ENCODE assay signal across 14 cellular contexts in the genomic region with DNA sequence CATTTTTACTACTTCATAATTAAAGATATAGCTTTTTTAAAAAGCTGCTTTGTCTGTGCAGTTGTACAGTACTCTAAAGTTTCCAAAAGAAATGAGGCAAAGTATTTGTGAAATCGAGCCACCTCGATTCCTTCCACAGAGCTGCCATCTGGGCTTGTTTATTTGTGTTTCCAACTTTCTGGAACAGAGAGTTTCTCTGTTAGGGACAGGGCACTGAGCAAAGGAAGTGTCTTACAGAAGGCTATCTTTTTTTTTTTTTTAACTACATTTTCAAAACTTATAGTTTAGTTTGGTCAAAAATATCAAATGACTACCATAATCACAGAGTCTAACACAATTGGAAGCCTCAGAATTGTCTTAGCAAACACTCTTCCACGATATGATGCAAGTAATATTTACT. TPM values are rescaled to one million over a fixed set of nuclear protein-coding genes. Genes with fewer than 3 reads are reported as not detected.
DNase-seq lines count a peak whose midpoint lies in the region; ATAC-seq lines count a peak whose summit lies in the region.
"Had no signal": no experiment of that assay in that cellular context is flagged by ENCODE, and none has a peak within 500 bp of the region (broad histone marks: within the 10 kb centered on the region; RNA-seq: fewer than 3 reads in every experiment).

No MANE protein-coding gene starts in this region.

- in situ Hi-C loops in G401 (cut with HindIII; ENCODE audit: low sequenced_read_pairs) = no loop called here

- H3K27ac ChIP-seq in caudate nucleus (ENCODE audit: low read depth, low read length) = peak overlapping the region; percentile 97
- H3K27ac ChIP-seq: C4-2B had no signal

- H3K4me3 Mint-ChIP-seq in activated T-cell treated with anti-CD3 and anti-CD28 coated beads, Interleukin-2, amount 50 U/mL, for 24 hours = no peak overlapping the region

- no peaks in the 10 kb centered on the region for H3K36me3 Mint-ChIP-seq in activated T-cell treated with anti-CD3 and anti-CD28 coated beads, Interleukin-2, amount 50 U/mL, for 24 hours (ENCODE audit: low read depth)

- peaks cover 11% of the 10 kb centered on the region for H3K27me3 Mint-ChIP-seq in activated T-cell treated with anti-CD3 and anti-CD28 coated beads, Interleukin-2, amount 50 U/mL, for 24 hours

- intact Hi-C loops in sciatic nerve (cut with DNase I) = no loop called here

- no peaks in the 10 kb centered on the region for H3K9me3 Mint-ChIP-seq in activated T-cell treated with anti-CD3 and anti-CD28 coated beads, Interleukin-2, amount 50 U/mL, for 24 hours

- DNase-seq in G401 (ENCODE audit: low spot score) = peak; percentile 27
- DNase-seq in caudate nucleus (lab: John Stamatoyannopoulos, UW) = peak in 12 of 61 donors; percentile 3 to 60 (median 10)
- peak; percentile 1 to 72 for DNase-seq in hippocampal formation (lab: John Stamatoyannopoulos, UW)
- DNase-seq in sciatic nerve (ENCODE audit: low spot score) = no peak
- DNase-seq in activated T-cell treated with anti-CD3 and anti-CD28 coated beads, Interleukin-2, amount 50 U/mL, for 24 hours = no peak
- no peak for DNase-seq in NCI-H146 treated with DMSO at 0.1 percent for 48 hours (lab: John Stamatoyannopoulos, UW; ENCODE audit: unreplicated experiment)
- DNase-seq in GDM1 (lab: John Stamatoyannopoulos, UW) = no peak
- DNase-seq: activated naive CD4-positive, alpha-beta T cell treated with Interleukin-2 at 50 U/mL for 16 hours; stimulated activated CD4-positive, alpha-beta T cell treated with anti-CD3 and anti-CD28 coated beads, Interleukin-12 subunit alpha, Interleukin-12 subunit beta, amount 100 ng/mL, for 4 hours; T-helper 9 cell had no signal

- peaks cover 6% of the 10 kb centered on the region for H3K4me1 Mint-ChIP-seq in activated T-cell treated with anti-CD3 and anti-CD28 coated beads, Interleukin-2, amount 50 U/mL, for 24 hours (ENCODE audit: low read depth)

- no peak overlapping the region for H3K27ac Mint-ChIP-seq in activated T-cell treated with anti-CD3 and anti-CD28 coated beads, Interleukin-2, amount 50 U/mL, for 24 hours

- ATAC-seq in sciatic nerve (peak; percentile 84), HG03095 (IDR thresholded peaks at IDR 0.05; ENCODE audit: unreplicated experiment) (no peak)
- ATAC-seq: HCT116 had no signal

RNA-seq across cellular contexts. Expression of gene RFTN2, which starts 0.8 kb away (rescaled TPM):
- total RNA-seq in G401 (2014; rRNA removed; shearing (Covaris generic)) = not detected in 2 replicates
- total RNA-seq in sciatic nerve = 47.7 TPM
- total RNA-seq: HT1080 had no signal

RNA-seq across cellular contexts. Expression of gene MARS2, which starts 30.6 kb away (rescaled TPM):
- 9.9 and 13.4 TPM in 2 replicates for total RNA-seq in G401 (2014; rRNA removed; shearing (Covaris generic))
- 3.1 TPM for total RNA-seq in sciatic nerve

Comparison
In these comparisons a context has a peak if more than half of its experiments do, and no peak if none do; other contexts are left out.
1. DNase-seq: peak in G401 (single experiment) and hippocampal formation (2 of 2); none in sciatic nerve (single experiment), activated T-cell treated with anti-CD3 and anti-CD28 coated beads, Interleukin-2, amount 50 U/mL, for 24 hours (single experiment), NCI-H146 treated with DMSO at 0.1 percent for 48 hours (single experiment) and GDM1 (single experiment).
2. RNA of gene RFTN2, which starts 0.8 kb away (total RNA-seq): 47.7 TPM in sciatic nerve (single experiment); not detected in G401; every median in the first group is over 10 times any median in the second.